ENCODE assay signal across 26 cellular contexts in genomic region chr20:43473058-43473704, GRCh38. TPM values are rescaled to one million over a fixed set of nuclear protein-coding genes. Genes with fewer than 3 reads are reported as not detected.
DNase-seq lines count a peak whose midpoint lies in the region; ATAC-seq and TF ChIP-seq lines count a peak whose summit lies in the region.
"Had no signal": no experiment of that assay in that cellular context is flagged by ENCODE, and none has a peak within 500 bp of the region (broad histone marks: within the 10 kb centered on the region; RNA-seq: fewer than 3 reads in every experiment).

No MANE protein-coding gene starts in this region.

- peak; percentile 47 for ATAC-seq in WTC11
- no peak for ATAC-seq in left lobe of liver
- ATAC-seq: A549, T-cell had no signal

- H3K79me2 ChIP-seq in H9 (ENCODE audit: insufficient read depth, low read length): no peaks in the 10 kb centered on the region

- no peak overlapping the region for H3K4me2 ChIP-seq in H9 (ENCODE audit: insufficient read depth, insufficient read length, low read length)
- H3K4me2 ChIP-seq: A549, BLaER1 had no signal

- H3K56ac ChIP-seq in H9 (ENCODE audit: insufficient read length, low read depth, low read length): no peak overlapping the region

- no peak overlapping the region for H3K4me3 ChIP-seq in Caco-2 (ENCODE audit: low read depth, low read length)
- no peak overlapping the region for H3K4me3 ChIP-seq in foreskin fibroblast (ENCODE audit: low read depth in 1 of 2, low read length in 2 of 2)
- H3K4me3 ChIP-seq in ascending aorta: no peak overlapping the region
- H3K4me3 ChIP-seq: A549, BLaER1, MG63, SK-N-MC had no signal

- no peak overlapping the region for H2BK5ac ChIP-seq in H9 (ENCODE audit: insufficient read length, low read length)

- H3K4me1 Mint-ChIP-seq in Caco-2 (ENCODE audit: low read depth, unreplicated experiment) (no peaks in the 10 kb centered on the region), H9 (no peaks in the 10 kb centered on the region), WTC11 (no peaks in the 10 kb centered on the region)

- H3K36me3 ChIP-seq in Caco-2 (ENCODE audit: control insufficient read depth, insufficient read depth, low read length) (no peaks in the 10 kb centered on the region), ascending aorta (peaks cover 0 to 12% of the 10 kb centered on the region in 2 donors)

- H2AK5ac ChIP-seq in H9 (ENCODE audit: insufficient read length, low read length): no peak overlapping the region

- H3K79me1 ChIP-seq in H9 (ENCODE audit: insufficient read depth, low read depth, low read length, poor library complexity, severe bottlenecking): no peaks in the 10 kb centered on the region

- H3K4ac ChIP-seq in H9 (ENCODE audit: low read depth, low read length): no peak overlapping the region

- H3K27ac ChIP-seq in H9 (ENCODE audit: insufficient read length, low read depth, low read length) (no peak overlapping the region), ascending aorta (no peak overlapping the region)
- H3K27ac ChIP-seq: A549, BLaER1, SK-N-MC had no signal

- POLR2A ChIA-PET in Caco-2 (lab: Charles Lee) (interaction anchor here (0.7 kb wide), 2 partner anchors 16 to 326 kb away, joined by 3 to 7 read pairs; no protein-coding TSS in a partner anchor), WTC11 (lab: Charles Lee) (no interaction called here)

- no peak overlapping the region for H4K5ac ChIP-seq in H9 (ENCODE audit: insufficient read length, low read depth, low read length)

- H2BK12ac ChIP-seq in H9 (ENCODE audit: insufficient read length, low read depth, low read length): no peak overlapping the region

- no peaks in the 10 kb centered on the region for H3K23me2 ChIP-seq in H9 (ENCODE audit: insufficient read length, low read depth, low read length, poor library complexity, severe bottlenecking)

- no peak overlapping the region for H2AFZ ChIP-seq in H9 (ENCODE audit: low read length)

- no peak for DNase-seq in Caco-2
- no peak for DNase-seq in H9
- DNase-seq in WTC11 (ENCODE audit: low spot score): no peak
- DNase-seq in left lobe of liver (ENCODE audit: low spot score): peak; percentile 12
- DNase-seq in foreskin fibroblast: no peak
- no peak for DNase-seq in SIG-M5 (lab: John Stamatoyannopoulos, UW)
- no peak for DNase-seq in SKM-1 (lab: John Stamatoyannopoulos, UW; ENCODE audit: unreplicated experiment)
- no peak for DNase-seq in ascending aorta (ENCODE audit: low spot score in 2 of 2)
- DNase-seq: CD4-positive, alpha-beta T cell; COR-L47; GDM1; Kasumi-1; MG63; NCI-H1105; NCI-H146; NCI-H2029 treated with DMSO at 0.1 percent for 48 hours; NCI-H2171; NCI-H345; NCI-H524 treated with DMSO at 0.1 percent for 48 hours; NCI-H82; OCI-M1; Right ventricle myocardium superior; T-cell had no signal

- no peaks in the 10 kb centered on the region for H4K20me1 ChIP-seq in H9 (ENCODE audit: control insufficient read depth, insufficient read depth, insufficient read length)

- CTCF ChIA-PET in Caco-2 (lab: Charles Lee): interaction anchor here (3.3 kb wide), 1 partner anchor 24 kb away, joined by 11 read pairs; no protein-coding TSS in a partner anchor
- CTCF ChIA-PET in WTC11 (lab: Charles Lee): interaction anchor here (1.2 to 3.7 kb wide), 2 partner anchors 12 to 24 kb away, joined by 3 to 15 read pairs; no protein-coding TSS in a partner anchor

- H3K14ac ChIP-seq in H9 (ENCODE audit: insufficient read depth, low read length): no peak overlapping the region

- no peak overlapping the region for H3K23ac ChIP-seq in H9 (ENCODE audit: insufficient read length, low read depth, low read length)

- H3K9me3 ChIP-seq in Caco-2: no peaks in the 10 kb centered on the region
- no peaks in the 10 kb centered on the region for H3K9me3 ChIP-seq in H9 (ENCODE audit: control insufficient read depth, low read depth, low read length)
- no peaks in the 10 kb centered on the region for H3K9me3 ChIP-seq in ascending aorta
- H3K9me3 ChIP-seq: A549, BLaER1, MG63 had no signal

- H3K36me3 Mint-ChIP-seq in Caco-2 (ENCODE audit: insufficient read depth, unreplicated experiment) (peaks cover 28% of the 10 kb centered on the region), H9 (ENCODE audit: insufficient read depth in 1 of 3, low read depth in 3 of 3) (peaks cover 0 to 4% (median 0%) of the 10 kb centered on the region in 3 experiments; a peak in 2 of 7 replicates), WTC11 (peaks cover 6% of the 10 kb centered on the region)

- H3K27ac Mint-ChIP-seq in Caco-2 (ENCODE audit: unreplicated experiment): no peak overlapping the region
- H3K27ac Mint-ChIP-seq in H9: peak overlapping the region in 1 of 3 experiments; percentile 62; a peak in 1 of 7 replicates
- H3K27ac Mint-ChIP-seq in WTC11: no peak overlapping the region
- H3K27ac Mint-ChIP-seq: CD4-positive, alpha-beta T cell; T-cell had no signal

- no peak overlapping the region for H4K8ac ChIP-seq in H9 (replicated peaks; ENCODE audit: insufficient read length, low read depth, low read length)

- H3K9ac ChIP-seq in H9 (ENCODE audit: extremely low read depth, insufficient read length, low read length): no peak overlapping the region
- H3K9ac ChIP-seq: BLaER1 had no signal

- H3T11ph ChIP-seq in H9 (ENCODE audit: low read length): no peak overlapping the region

- H2BK120ac ChIP-seq in H9 (ENCODE audit: low read depth, low read length, poor library complexity, severe bottlenecking): no peak overlapping the region

- no peak overlapping the region for H2BK15ac ChIP-seq in H9 (ENCODE audit: low read depth, low read length)

- BruUV-seq in Caco-2 (replicated peaks; lab: Mats Ljungman, UMichigan): no TSS peak

- H3K4me1 ChIP-seq in Caco-2: no peaks in the 10 kb centered on the region
- no peaks in the 10 kb centered on the region for H3K4me1 ChIP-seq in H9 (ENCODE audit: insufficient read depth, low read length)
- H3K4me1 ChIP-seq in ascending aorta: no peaks in the 10 kb centered on the region
- H3K4me1 ChIP-seq: A549, BLaER1 had no signal

- H3K27me3 ChIP-seq in Caco-2 (replicated peaks; ENCODE audit: control insufficient read depth, insufficient read depth, low read length) (no peaks in the 10 kb centered on the region), H9 (ENCODE audit: insufficient read depth, low read length) (no peaks in the 10 kb centered on the region), ascending aorta (no peaks in the 10 kb centered on the region)
- H3K27me3 ChIP-seq: BLaER1, MG63 had no signal

- intact Hi-C loops in Caco-2 (cut with micrococcal nuclease; ENCODE audit: unreplicated experiment) (loop anchor here (1.0 kb wide), 1 partner anchor 24 kb away; no protein-coding TSS in a partner anchor), ascending aorta (cut with DNase I) (no loop called here)

- no peak overlapping the region for H2BK20ac ChIP-seq in H9 (ENCODE audit: low read depth, low read length, poor library complexity, severe bottlenecking)

- H3K27me3 Mint-ChIP-seq in Caco-2 (ENCODE audit: insufficient read depth, unreplicated experiment): peaks cover 12% of the 10 kb centered on the region
- H3K27me3 Mint-ChIP-seq in H9 (ENCODE audit: low read depth): peaks cover 16% of the 10 kb centered on the region
- H3K27me3 Mint-ChIP-seq in WTC11 (ENCODE audit: low read depth): peaks cover 3% of the 10 kb centered on the region
- H3K27me3 Mint-ChIP-seq: CD4-positive, alpha-beta T cell; T-cell had no signal

- no peaks in the 10 kb centered on the region for H3K9me3 Mint-ChIP-seq in Caco-2 (ENCODE audit: unreplicated experiment)
- H3K9me3 Mint-ChIP-seq in H9: no peaks in the 10 kb centered on the region
- no peaks in the 10 kb centered on the region for H3K9me3 Mint-ChIP-seq in WTC11
- H3K9me3 Mint-ChIP-seq: CD4-positive, alpha-beta T cell; T-cell had no signal

- H3K18ac ChIP-seq in H9 (ENCODE audit: insufficient read length, low read depth, low read length): no peak overlapping the region

- H3K4me3 Mint-ChIP-seq in Caco-2 (ENCODE audit: unreplicated experiment) (no peak overlapping the region), H9 (no peak overlapping the region), WTC11 (no peak overlapping the region)
- H3K4me3 Mint-ChIP-seq: CD4-positive, alpha-beta T cell; T-cell had no signal

- TF ChIP-seq CTCF in Caco-2 (IDR thresholded peaks at IDR 0.05; ENCODE audit: insufficient read depth in 1 of 2, low read depth in 1 of 2, low read length in 1 of 2, severe bottlenecking in 1 of 2, unreplicated experiment in 1 of 2) (peak; percentile 45 to 46), H9 (conservative IDR thresholded peaks at IDR 0.05) (peak; percentile 53), WTC11 (IDR thresholded peaks at IDR 0.05) (no peak), foreskin fibroblast (IDR thresholded peaks at IDR 0.05; ENCODE audit: low read depth, low read length) (no peak), ascending aorta (IDR thresholded peaks at IDR 0.05) (no peak)

- H4K91ac ChIP-seq in H9 (ENCODE audit: insufficient read length, low read depth, low read length): no peak overlapping the region

- WGBS in H9 (ENCODE audit: extremely low coverage, insufficient read length, low lambda C conversion rate): no CpG with 5 or more reads among the region's 8 CpGs

TF ChIP-seq in WTC11, 78 proteins besides CTCF, POLR2A, EP300 and RAD21:
- TF ChIP-seq ATF6 (CRISPR knock-in tag; IDR thresholded peaks at IDR 0.05) (no peak), ZNF121 (CRISPR knock-in tag; IDR thresholded peaks at IDR 0.05) (peak; percentile 74; the same call in 1 of the 2 replicates)

RNA-seq across cellular contexts. Expression of gene SRSF6, which starts 15.5 kb away (rescaled TPM):
- total RNA-seq in Caco-2 (2022): 312 and 335 TPM in 2 replicates
- 336 and 340 TPM in 2 replicates for total RNA-seq in H9 (2021)
- total RNA-seq in WTC11 (2021): 107 to 141 TPM (median 139 TPM) in 3 replicates
- total RNA-seq in left lobe of liver: 71.6 TPM
- total RNA-seq in ascending aorta: 23.9 TPM

RNA-seq across cellular contexts. Expression of gene L3MBTL1, which starts 34.3 kb away (rescaled TPM):
- total RNA-seq in Caco-2 (2022) (8.4 and 11.5 TPM in 2 replicates), H9 (2021) (17.4 and 19.9 TPM in 2 replicates), WTC11 (2021) (28.3 to 28.7 TPM (median 28.3 TPM) in 3 replicates), left lobe of liver (3.6 TPM), ascending aorta (13.1 TPM)

Comparison
In these comparisons a context has a peak if more than half of its experiments do, and no peak if none do; other contexts are left out.
1. CTCF ChIP-seq: peak in Caco-2 (2 of 2) and H9 (single experiment); none in WTC11 (single experiment), foreskin fibroblast (single experiment) and ascending aorta (0 of 3).